ENCODE assay signal across 28 cellular contexts in the genomic region with DNA sequence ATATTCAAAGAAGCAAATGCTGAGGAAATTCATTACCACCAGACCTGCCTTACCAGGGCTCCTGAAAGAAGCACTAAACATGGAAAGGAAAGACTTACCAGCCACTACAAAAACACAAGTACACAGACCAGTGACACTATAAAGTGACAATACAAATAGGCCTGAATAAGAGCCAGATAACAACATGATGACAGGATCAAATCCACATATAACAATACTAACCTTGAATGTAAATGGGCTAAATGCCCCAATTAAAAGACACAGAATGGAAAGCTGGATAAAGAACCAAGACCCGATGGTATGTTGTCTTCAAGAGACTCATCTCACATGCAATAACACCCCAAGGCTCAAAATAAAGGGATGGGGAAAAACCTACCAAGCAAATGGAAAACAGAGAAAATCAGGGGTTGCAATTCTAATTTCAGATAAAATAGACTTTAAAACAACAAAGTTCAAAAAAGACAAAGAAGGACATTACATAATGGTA.
"Had no signal": no experiment of that assay in that cellular context is flagged by ENCODE, and none has a peak within 500 bp of the region (broad histone marks: within the 10 kb centered on the region; RNA-seq: fewer than 3 reads in every experiment).

No MANE protein-coding gene starts in this region.

- ATAC-seq: stimulated activated effector memory CD8-positive, alpha-beta T cell treated with anti-CD3 and anti-CD28 coated beads, Interleukin-12 subunit alpha, Interleukin-12 subunit beta, amount 100 ng/mL, for 72 hours; stimulated activated memory B cell treated with anti-CD40 and anti-IgM and Interleukin-4, amounts not matched to agents 10 μg/mL and 1 μg/mL and 100 μg/mL, for 72 hours; stimulated activated naive B cell treated with anti-CD40 and anti-IgM and Interleukin-4, amounts not matched to agents 10 μg/mL and 1 μg/mL and 100 μg/mL, for 72 hours; stimulated activated naive CD8-positive, alpha-beta T cell treated with anti-CD3 and anti-CD28 coated beads, Interleukin-15, amount 100 ng/mL, for 72 hours; stimulated activated naive CD8-positive, alpha-beta T cell treated with anti-CD3 and anti-CD28 coated beads, Interleukin-15, Interleukin-2, amounts not matched to agents 100 U/mL and 50 U/mL, for 24 hours; upper lobe of right lung had no signal

- H3K9me3 ChIP-seq: suprapubic skin, testis, thyroid gland, uterus, vagina had no signal

- H3K36me3 Mint-ChIP-seq: stimulated activated effector memory CD8-positive, alpha-beta T cell treated with anti-CD3 and anti-CD28 coated beads, Interleukin-12 subunit alpha, Interleukin-12 subunit beta, amount 100 ng/mL, for 72 hours; stimulated activated memory B cell treated with anti-CD40 and anti-IgM and Interleukin-4, amounts not matched to agents 10 μg/mL and 1 μg/mL and 100 μg/mL, for 72 hours; stimulated activated naive B cell treated with anti-CD40 and anti-IgM and Interleukin-4, amounts not matched to agents 10 μg/mL and 1 μg/mL and 100 μg/mL, for 72 hours; type B pancreatic cell had no signal

- H3K36me3 ChIP-seq: stomach, suprapubic skin, thoracic aorta, thyroid gland, tibial artery, tibial nerve, transverse colon, upper lobe of left lung, upper lobe of right lung, uterus, vagina had no signal

- H3K9me3 Mint-ChIP-seq: stimulated activated effector memory CD8-positive, alpha-beta T cell treated with anti-CD3 and anti-CD28 coated beads, Interleukin-12 subunit alpha, Interleukin-12 subunit beta, amount 100 ng/mL, for 72 hours; stimulated activated memory B cell treated with anti-CD40 and anti-IgM and Interleukin-4, amounts not matched to agents 10 μg/mL and 1 μg/mL and 100 μg/mL, for 72 hours; stimulated activated naive B cell treated with anti-CD40 and anti-IgM and Interleukin-4, amounts not matched to agents 10 μg/mL and 1 μg/mL and 100 μg/mL, for 72 hours; stimulated activated naive CD8-positive, alpha-beta T cell treated with anti-CD3 and anti-CD28 coated beads, Interleukin-15, Interleukin-2, amounts not matched to agents 100 ng/mL and 50 ng/mL, for 24 hours; type B pancreatic cell had no signal

- H3K27ac ChIP-seq: stomach, suprapubic skin, testis, thoracic aorta, thyroid gland, tibial artery, tibial nerve, transverse colon, upper lobe of left lung, upper lobe of right lung, uterus, vagina had no signal

- H3K4me1 ChIP-seq: stomach, suprapubic skin, testis, thyroid gland, tibial artery, tibial nerve, transverse colon, upper lobe of left lung, upper lobe of right lung, uterus, vagina had no signal

- H3K27me3 Mint-ChIP-seq: stimulated activated memory B cell treated with anti-CD40 and anti-IgM and Interleukin-4, amounts not matched to agents 10 μg/mL and 1 μg/mL and 100 μg/mL, for 72 hours; type B pancreatic cell had no signal

- H3K4me3 Mint-ChIP-seq: stimulated activated effector memory CD8-positive, alpha-beta T cell treated with anti-CD3 and anti-CD28 coated beads, Interleukin-12 subunit alpha, Interleukin-12 subunit beta, amount 100 ng/mL, for 72 hours; stimulated activated memory B cell treated with anti-CD40 and anti-IgM and Interleukin-4, amounts not matched to agents 10 μg/mL and 1 μg/mL and 100 μg/mL, for 72 hours; stimulated activated naive B cell treated with anti-CD40 and anti-IgM and Interleukin-4, amounts not matched to agents 10 μg/mL and 1 μg/mL and 100 μg/mL, for 72 hours; stimulated activated naive CD8-positive, alpha-beta T cell treated with anti-CD3 and anti-CD28 coated beads, Interleukin-15, amount 100 ng/mL, for 72 hours; stimulated activated naive CD8-positive, alpha-beta T cell treated with anti-CD3 and anti-CD28 coated beads, Interleukin-15, Interleukin-2, amounts not matched to agents 100 ng/mL and 50 ng/mL, for 24 hours; type B pancreatic cell had no signal

- H3K27ac Mint-ChIP-seq: stimulated activated effector memory CD8-positive, alpha-beta T cell treated with anti-CD3 and anti-CD28 coated beads, Interleukin-12 subunit alpha, Interleukin-12 subunit beta, amount 100 ng/mL, for 72 hours; stimulated activated memory B cell treated with anti-CD40 and anti-IgM and Interleukin-4, amounts not matched to agents 10 μg/mL and 1 μg/mL and 100 μg/mL, for 72 hours; stimulated activated naive B cell treated with anti-CD40 and anti-IgM and Interleukin-4, amounts not matched to agents 10 μg/mL and 1 μg/mL and 100 μg/mL, for 72 hours; stimulated activated naive CD8-positive, alpha-beta T cell treated with anti-CD3 and anti-CD28 coated beads, Interleukin-15, amount 100 ng/mL, for 72 hours; stimulated activated naive CD8-positive, alpha-beta T cell treated with anti-CD3 and anti-CD28 coated beads, Interleukin-15, Interleukin-2, amounts not matched to agents 100 ng/mL and 50 ng/mL, for 24 hours; type B pancreatic cell had no signal

- H3K4me3 ChIP-seq: stomach, suprapubic skin, testis, thoracic aorta, thyroid gland, tibial artery, tibial nerve, transverse colon, upper lobe of left lung, upper lobe of right lung, uterus, vagina had no signal

- H3K4me1 Mint-ChIP-seq: stimulated activated effector memory CD8-positive, alpha-beta T cell treated with anti-CD3 and anti-CD28 coated beads, Interleukin-12 subunit alpha, Interleukin-12 subunit beta, amount 100 ng/mL, for 72 hours; stimulated activated memory B cell treated with anti-CD40 and anti-IgM and Interleukin-4, amounts not matched to agents 10 μg/mL and 1 μg/mL and 100 μg/mL, for 72 hours; stimulated activated naive B cell treated with anti-CD40 and anti-IgM and Interleukin-4, amounts not matched to agents 10 μg/mL and 1 μg/mL and 100 μg/mL, for 72 hours; stimulated activated naive CD8-positive, alpha-beta T cell treated with anti-CD3 and anti-CD28 coated beads, Interleukin-15, amount 100 ng/mL, for 72 hours had no signal

- DNase-seq: stimulated activated CD4-positive, alpha-beta T cell treated with anti-CD3 and anti-CD28 coated beads, Interleukin-2, amount 100 ng/mL, for 48 hours; stimulated activated CD4-positive, alpha-beta T cell treated with anti-CD3 and anti-CD28 coated beads, Interleukin-4, amount 100 ng/mL, for 1 hour; stimulated activated CD4-positive, alpha-beta T cell treated with anti-CD3 and anti-CD28 coated beads, Interleukin-4, amount 100 ng/mL, for 24 hours; stimulated activated CD4-positive, alpha-beta T cell treated with anti-CD3 and anti-CD28 coated beads, Interleukin-4, amount 100 ng/mL, for 4 hours; stimulated activated CD8-positive, alpha-beta memory T cell treated with anti-CD3 and anti-CD28 coated beads, Interleukin-4, amount 100 ng/mL, for 48 hours; stimulated activated naive B cell treated with anti-CD40 and anti-IgM and Interleukin-4, amounts not matched to agents 10 μg/mL and 1 μg/mL and 100 μg/mL, for 72 hours; stimulated activated naive CD4-positive, alpha-beta T cell; stimulated activated naive CD4-positive, alpha-beta T cell treated with Interleukin-2 at 50 U/mL for 16 hours; stimulated activated naive CD8-positive, alpha-beta T cell treated with anti-CD3 and anti-CD28 coated beads, Interleukin-15, amount 100 ng/mL, for 72 hours; stimulated activated naive CD8-positive, alpha-beta T cell treated with anti-CD3 and anti-CD28 coated beads, Interleukin-15, Interleukin-2, amounts not matched to agents 100 U/mL and 50 U/mL, for 24 hours; stomach; substantia nigra; testis; thyroid gland; tibial artery; transverse colon; trophoblast cell; upper lobe of left lung; upper lobe of right lung; uterus had no signal
